Comparison of ENCODE assay signal across 36 cellular contexts in genomic region chr5:65426656-65427055, GRCh38. TPM values are rescaled to one million over a fixed set of nuclear protein-coding genes. Genes with fewer than 3 reads are reported as not detected.
DNase-seq lines count a peak whose midpoint lies in the region; ATAC-seq, FAIRE-seq and TF ChIP-seq lines count a peak whose summit lies in the region.
"Had no signal": no experiment of that assay in that cellular context is flagged by ENCODE, and none has a peak within 500 bp of the region (broad histone marks: within the 10 kb centered on the region; RNA-seq: fewer than 3 reads in every experiment).

No MANE protein-coding gene starts in this region.

- H3K9me3 ChIP-seq in HEK293 (ENCODE audit: control insufficient read depth, insufficient read depth, low read depth, low read length) (no peaks in the 10 kb centered on the region), IMR-90 (ENCODE audit: control insufficient read depth, insufficient read depth, low read length) (peaks cover 3% of the 10 kb centered on the region), astrocyte (ENCODE audit: insufficient read depth, low read depth, low read length) (no peaks in the 10 kb centered on the region)
- H3K9me3 ChIP-seq in effector memory CD4-positive, alpha-beta T cell (ENCODE audit: control insufficient read depth, low read length): no peaks in the 10 kb centered on the region
- H3K9me3 ChIP-seq: A549; BE2C; BLaER1; BLaER1 treated with 17β-estradiol and CSF1 and Interleukin-3, amounts not matched to agents 10 nM and 100 nM; Caco-2 had no signal

- H3K4ac ChIP-seq in IMR-90 (ENCODE audit: low read depth, low read length): no peak overlapping the region

- no peaks in the 10 kb centered on the region for H3K9me1 ChIP-seq in IMR-90 (ENCODE audit: insufficient read depth, low read length)

- no peak overlapping the region for H4K91ac ChIP-seq in IMR-90 (ENCODE audit: insufficient read depth, low read depth, low read length)

- H3K9me3 Mint-ChIP-seq in astrocyte (ENCODE audit: unreplicated experiment): no peaks in the 10 kb centered on the region

- H3K23ac ChIP-seq in IMR-90 (ENCODE audit: low read depth, low read length): no peak overlapping the region

- no peak for TF ChIP-seq RAD21 in IMR-90 (IDR thresholded peaks at IDR 0.05; ENCODE audit: low read length)

- H4K20me1 ChIP-seq in IMR-90 (ENCODE audit: insufficient read depth, low read length): no peaks in the 10 kb centered on the region
- no peaks in the 10 kb centered on the region for H4K20me1 ChIP-seq in astrocyte (ENCODE audit: insufficient read depth, low read length)
- H4K20me1 ChIP-seq: BLaER1; BLaER1 treated with 17β-estradiol and CSF1 and Interleukin-3, amounts not matched to agents 10 nM and 100 nM had no signal

- H3K27me3 Mint-ChIP-seq in astrocyte (ENCODE audit: low read depth, unreplicated experiment): no peaks in the 10 kb centered on the region
- H3K27me3 Mint-ChIP-seq: B cell; CD4-positive, alpha-beta T cell had no signal

- peak overlapping the region; percentile 26 for H2BK5ac ChIP-seq in IMR-90 (ENCODE audit: low read depth, low read length, poor library complexity, severe bottlenecking)

- no peak overlapping the region for H3K9ac ChIP-seq in IMR-90 (ENCODE audit: low read depth, low read length)
- no peak overlapping the region for H3K9ac ChIP-seq in astrocyte (ENCODE audit: low read length)
- H3K9ac ChIP-seq: BLaER1; BLaER1 treated with 17β-estradiol and CSF1 and Interleukin-3, amounts not matched to agents 10 nM and 100 nM had no signal

- H2AFZ ChIP-seq in IMR-90 (replicated peaks; ENCODE audit: low read length, poor library complexity) (no peak overlapping the region), astrocyte (ENCODE audit: low read depth, low read length) (no peak overlapping the region)

- TF ChIP-seq POLR2A in IMR-90 (IDR thresholded peaks at IDR 0.05; ENCODE audit: low read depth, low read length): no peak

- dilution Hi-C loops in IMR-90 (cut with HindIII; ENCODE audit: low sequenced_read_pairs, unreplicated experiment): no loop called here

- no peak overlapping the region for H2AK9ac ChIP-seq in IMR-90 (replicated peaks; ENCODE audit: low read depth, low read length, poor library complexity)

- no peak overlapping the region for H2BK120ac ChIP-seq in IMR-90 (ENCODE audit: low read depth, low read length)

- BruUV-seq in IMR-90 (replicated peaks; lab: Mats Ljungman, UMichigan): no TSS peak

- H3K4me3 ChIP-seq in HEK293 (ENCODE audit: low read depth, low read length) (no peak overlapping the region), IMR-90 (ENCODE audit: insufficient read depth, low read depth, low read length) (no peak overlapping the region), astrocyte (ENCODE audit: insufficient read depth, low read depth, low read length) (no peak overlapping the region)
- no peak overlapping the region for H3K4me3 ChIP-seq in effector memory CD4-positive, alpha-beta T cell (ENCODE audit: insufficient read depth, low read depth, low read length, poor library complexity, severe bottlenecking)
- H3K4me3 ChIP-seq: A549; BLaER1; BLaER1 treated with 17β-estradiol and CSF1 and Interleukin-3, amounts not matched to agents 10 nM and 100 nM had no signal

- H2AK5ac ChIP-seq in IMR-90 (ENCODE audit: low read depth, low read length): no peak overlapping the region

- FAIRE-seq in A204.1 (lab: Jason Lieb, UNC) (peak; percentile 14), astrocyte (lab: Jason Lieb, UNC) (peak; percentile 32)
- FAIRE-seq: A549, D721Med had no signal

- H3K36me3 Mint-ChIP-seq in astrocyte (ENCODE audit: low read depth, unreplicated experiment): peaks cover 6% of the 10 kb centered on the region
- H3K36me3 Mint-ChIP-seq: CD14-positive monocyte; CD4-positive, alpha-beta memory T cell; CD4-positive, CD25-positive, alpha-beta regulatory T cell had no signal

- no peaks in the 10 kb centered on the region for H3K27me3 ChIP-seq in IMR-90 (ENCODE audit: control insufficient read depth, insufficient read depth, low read length)
- no peaks in the 10 kb centered on the region for H3K27me3 ChIP-seq in astrocyte (ENCODE audit: insufficient read depth, low read length)
- no peaks in the 10 kb centered on the region for H3K27me3 ChIP-seq in effector memory CD4-positive, alpha-beta T cell (replicated peaks; ENCODE audit: control insufficient read depth, insufficient read depth, low read length, poor library complexity, severe bottlenecking)
- H3K27me3 ChIP-seq: BE2C; BLaER1; BLaER1 treated with 17β-estradiol and CSF1 and Interleukin-3, amounts not matched to agents 10 nM and 100 nM had no signal

- no peak overlapping the region for H3K27ac Mint-ChIP-seq in astrocyte (ENCODE audit: unreplicated experiment)
- H3K27ac Mint-ChIP-seq: B cell; CD14-positive monocyte; CD4-positive, alpha-beta memory T cell; CD4-positive, alpha-beta T cell; CD4-positive, CD25-positive, alpha-beta regulatory T cell; CD8-positive, alpha-beta T cell had no signal

- DNase-seq in IMR-90 (no peak), astrocyte (ENCODE audit: low read depth) (no peak), dedifferentiated amniotic fluid mesenchymal stem cell (ENCODE audit: extremely low spot score) (no peak), NK-92 (lab: John Stamatoyannopoulos, UW; ENCODE audit: unreplicated experiment) (no peak), GM03348 (ENCODE audit: low spot score) (no peak)
- DNase-seq in effector memory CD4-positive, alpha-beta T cell: no peak
- DNase-seq: 8988T; ACHN; AML-193; BE2C; C1 segment of cervical spinal cord; Caco-2; Calu3; CD4-positive, alpha-beta memory T cell; CD4-positive, alpha-beta T cell; CD4-positive, CD25-positive, alpha-beta regulatory T cell; CD8-positive, alpha-beta memory T cell; CD8-positive, alpha-beta T cell; COR-L47; DMS 273 treated with DMSO at 0.1 percent for 48 hours; DMS153; DMS53; DMS79; DMS79 treated with DMSO at 0.1 percent for 48 hours; DND-41; EL had no signal

- CTCF ChIA-PET in HEK293 (lab: Yijun Ruan, JAX) (interaction anchor here (0.7 kb wide), 1 partner anchor 789 kb away, joined by 3 read pairs; no protein-coding TSS in a partner anchor), IMR-90 (lab: Yijun Ruan, JAX) (no interaction called here)

- ATAC-seq in IMR-90 (ENCODE audit: low read depth): no peak
- ATAC-seq: A549; CD8-positive, alpha-beta T cell had no signal

- TF ChIP-seq CTCF in HEK293 (tag by site-specific recombination; IDR thresholded peaks at IDR 0.05): no peak
- no peak for TF ChIP-seq CTCF in IMR-90 (conservative IDR thresholded peaks at IDR 0.05; ENCODE audit: low read depth, low read length)
- TF ChIP-seq CTCF in astrocyte (IDR thresholded peaks at IDR 0.05; ENCODE audit: insufficient read depth, low read depth, low read length): no peak

- peaks cover 6 to 10% of the 10 kb centered on the region in 2 experiments; a peak in 2 of 4 replicates for H3K79me1 ChIP-seq in IMR-90 (ENCODE audit: low read depth in 1 of 2, low read length in 2 of 2)

- no peaks in the 10 kb centered on the region for H3K36me3 ChIP-seq in HEK293 (ENCODE audit: control insufficient read depth in 2 of 2, insufficient read depth in 1 of 2, low read length in 2 of 2)
- H3K36me3 ChIP-seq in IMR-90 (ENCODE audit: control insufficient read depth, insufficient read depth, low read length): peaks cover 3% of the 10 kb centered on the region; the same call in 1 of the 2 replicates
- H3K36me3 ChIP-seq in astrocyte (ENCODE audit: insufficient read depth, low read length): peaks cover 21% of the 10 kb centered on the region
- H3K36me3 ChIP-seq in effector memory CD4-positive, alpha-beta T cell (ENCODE audit: control insufficient read depth, insufficient read depth, low read length): no peaks in the 10 kb centered on the region
- H3K36me3 ChIP-seq: BE2C; BLaER1; BLaER1 treated with 17β-estradiol and CSF1 and Interleukin-3, amounts not matched to agents 10 nM and 100 nM had no signal

- in situ Hi-C loops in IMR-90 (cut with MboI; ENCODE audit: low sequenced_read_pairs): no loop called here

- H3K4me1 Mint-ChIP-seq in astrocyte (ENCODE audit: low read depth, unreplicated experiment): no peaks in the 10 kb centered on the region
- H3K4me1 Mint-ChIP-seq: B cell; CD14-positive monocyte; CD4-positive, alpha-beta memory T cell; CD4-positive, CD25-positive, alpha-beta regulatory T cell; CD8-positive, alpha-beta memory T cell had no signal

- no peak overlapping the region for H3K4me3 Mint-ChIP-seq in astrocyte (ENCODE audit: unreplicated experiment)
- H3K4me3 Mint-ChIP-seq: B cell; CD14-positive monocyte; CD4-positive, alpha-beta memory T cell; CD4-positive, alpha-beta T cell; CD4-positive, CD25-positive, alpha-beta regulatory T cell; CD8-positive, alpha-beta memory T cell; CD8-positive, alpha-beta T cell had no signal

- H2BK15ac ChIP-seq in IMR-90 (ENCODE audit: low read depth, low read length): no peak overlapping the region

- POLR2A ChIA-PET in HEK293 (lab: Yijun Ruan, JAX) (no interaction called here), IMR-90 (lab: Charles Lee; ENCODE audit: unreplicated experiment) (no interaction called here)

- H3K14ac ChIP-seq in IMR-90 (replicated peaks; ENCODE audit: low read depth, low read length): no peak overlapping the region

- no peak overlapping the region for H3K4me2 ChIP-seq in IMR-90 (ENCODE audit: low read depth, low read length)
- H3K4me2 ChIP-seq in astrocyte (ENCODE audit: low read length): no peak overlapping the region
- H3K4me2 ChIP-seq: A549; BLaER1; BLaER1 treated with 17β-estradiol and CSF1 and Interleukin-3, amounts not matched to agents 10 nM and 100 nM had no signal

- H3K27ac ChIP-seq in HEK293 (ENCODE audit: extremely low read depth, low read depth, low read length): no peak overlapping the region
- H3K27ac ChIP-seq in IMR-90 (ENCODE audit: insufficient read depth, low read length): no peak overlapping the region
- no peak overlapping the region for H3K27ac ChIP-seq in astrocyte (ENCODE audit: low read depth, low read length)
- no peak overlapping the region for H3K27ac ChIP-seq in effector memory CD4-positive, alpha-beta T cell (ENCODE audit: insufficient read depth, low read length, poor library complexity, severe bottlenecking)
- H3K27ac ChIP-seq: 22Rv1; A549; BLaER1; BLaER1 treated with 17β-estradiol and CSF1 and Interleukin-3, amounts not matched to agents 10 nM and 100 nM; C4-2B had no signal

- no peak overlapping the region for H3K56ac ChIP-seq in IMR-90 (ENCODE audit: extremely low read depth, insufficient read depth, low read length)

- no peak overlapping the region for H4K8ac ChIP-seq in IMR-90 (ENCODE audit: low read depth in 2 of 2, low read length in 2 of 2)

- H3K4me1 ChIP-seq in HEK293 (ENCODE audit: control insufficient read depth, insufficient read depth, low read length) (no peaks in the 10 kb centered on the region), IMR-90 (ENCODE audit: control insufficient read depth, insufficient read depth, low read length) (no peaks in the 10 kb centered on the region), astrocyte (ENCODE audit: insufficient read depth, low read length) (no peaks in the 10 kb centered on the region)
- H3K4me1 ChIP-seq in effector memory CD4-positive, alpha-beta T cell (ENCODE audit: control insufficient read depth, insufficient read depth, low read length, poor library complexity, severe bottlenecking): no peaks in the 10 kb centered on the region
- H3K4me1 ChIP-seq: A549, BE2C, Caco-2 had no signal

- peaks cover 5% of the 10 kb centered on the region for H3K79me2 ChIP-seq in astrocyte (ENCODE audit: insufficient read depth, low read length)

- H4K5ac ChIP-seq in IMR-90 (ENCODE audit: low read depth, low read length): no peak overlapping the region

- intact Hi-C loops in IMR-90 (cut with micrococcal nuclease): no loop called here

- no peak overlapping the region for H2BK20ac ChIP-seq in IMR-90 (ENCODE audit: low read depth, low read length)

- no peak overlapping the region for H3K18ac ChIP-seq in IMR-90 (ENCODE audit: low read depth, low read length)

RNA-seq across cellular contexts. Expression of gene ADAMTS6, which starts 55.1 kb away (rescaled TPM):
- 160 and 173 TPM in 2 replicates for total RNA-seq in IMR-90 (2012; rRNA removed)
- polyA plus RNA-seq in IMR-90 (2012; rRNA removed): 21.0 and 23.9 TPM in 2 replicates
- 6.9 and 9.7 TPM in 2 replicates for polyA plus RNA-seq in IMR-90 (2012; cell fraction: cytosol; rRNA removed)
- 89.0 and 171 TPM in 2 replicates for polyA plus RNA-seq in IMR-90 (2012; cell fraction: nucleus; rRNA removed; ENCODE audit: low replicate concordance)
- 27.7 and 37.1 TPM in 2 replicates for total RNA-seq in astrocyte
- polyA plus RNA-seq: CD14-positive monocyte had no signal
